8 cellular contexts compared by ENCODE assay signal in genomic region chrX:69158166-69159040, GRCh38. TPM values are rescaled to one million over a fixed set of nuclear protein-coding genes. Genes with fewer than 3 reads are reported as not detected.
DNase-seq lines count a peak whose midpoint lies in the region; ATAC-seq and TF ChIP-seq lines count a peak whose summit lies in the region.

No MANE protein-coding gene starts in this region.

- no peaks in the 10 kb centered on the region for H3K9me3 Mint-ChIP-seq in activated B cell treated with CpG ODN at 0.5 μM for 24 hours

- TF ChIP-seq CTCF in AG10803 (conservative IDR thresholded peaks at IDR 0.05; ENCODE audit: low read length) (peak; percentile 59), activated B cell treated with CpG ODN at 0.5 μM for 24 hours (IDR thresholded peaks at IDR 0.05) (no peak)

- H3K4me3 ChIP-seq in AG10803 (ENCODE audit: low read length) = no peak overlapping the region

- intact Hi-C loops in activated B cell treated with CpG ODN at 0.5 μM for 24 hours (cut with micrococcal nuclease) = loop anchor here (1.0 kb wide), 2 partner anchors 64 to 128 kb away; no protein-coding TSS in a partner anchor

- peaks cover 28% of the 10 kb centered on the region for H3K36me3 Mint-ChIP-seq in activated B cell treated with CpG ODN at 0.5 μM for 24 hours (ENCODE audit: low read depth)

- H3K4me1 Mint-ChIP-seq in activated B cell treated with CpG ODN at 0.5 μM for 24 hours = peaks cover 10% of the 10 kb centered on the region

- CTCF ChIA-PET in activated B cell treated with CpG ODN at 0.5 μM for 24 hours (lab: Charles Lee) = interaction anchor here (2.9 kb wide), 1 partner anchor 330 kb away, joined by 10 read pairs; the partner anchor contains the start of gene EFNB1

- H3K27me3 Mint-ChIP-seq in activated B cell treated with CpG ODN at 0.5 μM for 24 hours = no peaks in the 10 kb centered on the region

- H3K27ac Mint-ChIP-seq in activated B cell treated with CpG ODN at 0.5 μM for 24 hours = no peak overlapping the region

- no peak overlapping the region for H3K4me3 Mint-ChIP-seq in activated B cell treated with CpG ODN at 0.5 μM for 24 hours

- peak; percentile 84 for ATAC-seq in GM18499 (IDR thresholded peaks at IDR 0.05; ENCODE audit: insufficient read depth, unreplicated experiment)
- peak; percentile 96 for ATAC-seq in HG02642 (IDR thresholded peaks at IDR 0.05; ENCODE audit: poor library complexity, unreplicated experiment)
- peak; percentile 73 for ATAC-seq in activated B cell treated with CpG ODN at 0.5 μM for 24 hours (ENCODE audit: low read depth)

- DNase-seq in AG10803 (ENCODE audit: low read depth) (peak; percentile 35), NCI-H1092 treated with DMSO at 0.1 percent for 48 hours (lab: John Stamatoyannopoulos, UW) (peak; percentile 76), activated B cell treated with CpG ODN at 0.5 μM for 24 hours (no peak), foreskin melanocyte (peak; percentile 35), renal cortical epithelial cell (ENCODE audit: low read depth) (peak; percentile 84), SHP77 treated with DMSO at 0.1 percent for 48 hours (lab: John Stamatoyannopoulos, UW) (no peak)

- POLR2A ChIA-PET in activated B cell treated with CpG ODN at 0.5 μM for 24 hours (lab: Charles Lee) = no interaction called here

RNA-seq across cellular contexts. Expression of gene PJA1, which starts 6.8 kb away (rescaled TPM):
- total RNA-seq in activated B cell treated with CpG ODN at 0.5 μM for 24 hours = 16.9 and 18.6 TPM in 2 replicates
- 38.0 and 47.1 TPM in 2 replicates for total RNA-seq in renal cortical epithelial cell

Comparison
In these comparisons a context has a peak if more than half of its experiments do, and no peak if none do; other contexts are left out.
1. DNase-seq: peak in AG10803 (single experiment), NCI-H1092 treated with DMSO at 0.1 percent for 48 hours (single experiment), foreskin melanocyte (single experiment) and renal cortical epithelial cell (single experiment); none in activated B cell treated with CpG ODN at 0.5 μM for 24 hours (single experiment) and SHP77 treated with DMSO at 0.1 percent for 48 hours (single experiment).
2. Peak in every context shown above with its lines, with median percentiles within 50 percentile points of each other: ATAC-seq.